ENCODE assay signal across 16 cellular contexts in genomic region chr10:33381897-33382578, GRCh38. TPM values are rescaled to one million over a fixed set of nuclear protein-coding genes. Genes with fewer than 3 reads are reported as not detected.
A peak's percentile ranks its signal among the peaks of the same experiment; 100 is the strongest.
DNase-seq lines count a peak whose midpoint lies in the region; ATAC-seq and TF ChIP-seq lines count a peak whose summit lies in the region.
"Had no signal": no experiment of that assay in that cellular context is flagged by ENCODE, and none has a peak within 500 bp of the region (broad histone marks: within the 10 kb centered on the region; RNA-seq: fewer than 3 reads in every experiment).

No MANE protein-coding gene starts in this region.

- BruUV-seq in PC-9 (replicated peaks; lab: Mats Ljungman, UMichigan): no TSS peak

- peaks cover 14% of the 10 kb centered on the region for H3K4me1 Mint-ChIP-seq in endodermal cell

- H3K36me3 ChIP-seq in HEK293 (ENCODE audit: control insufficient read depth in 2 of 2, insufficient read depth in 1 of 2, low read length in 2 of 2) (no peaks in the 10 kb centered on the region), endodermal cell (ENCODE audit: control insufficient read depth, insufficient read depth, low read length) (no peaks in the 10 kb centered on the region), mesenchymal stem cell (ENCODE audit: control insufficient read depth in 1 of 2, insufficient read depth in 2 of 2, low read depth in 1 of 2, low read length in 2 of 2) (no peaks in the 10 kb centered on the region), PC-9 (ENCODE audit: low read depth) (no peaks in the 10 kb centered on the region), sigmoid colon (no peaks in the 10 kb centered on the region)
- H3K36me3 ChIP-seq: heart right ventricle had no signal

- no peak overlapping the region for H2AFZ ChIP-seq in mesenchymal stem cell (ENCODE audit: low read depth, low read length)
- no peak overlapping the region for H2AFZ ChIP-seq in PC-9
- H2AFZ ChIP-seq: parathyroid adenoma had no signal

- no peak overlapping the region for H3K4ac ChIP-seq in mesenchymal stem cell (ENCODE audit: low read depth in 1 of 2, low read length in 2 of 2)

- H2BK120ac ChIP-seq in mesenchymal stem cell (ENCODE audit: low read depth, low read length): no peak overlapping the region

- no peak overlapping the region for H2AK5ac ChIP-seq in mesenchymal stem cell (ENCODE audit: low read length, severe bottlenecking)

- H4K20me1 ChIP-seq in PC-9 (ENCODE audit: insufficient read depth): no peaks in the 10 kb centered on the region

- H3K4me3 Mint-ChIP-seq in endodermal cell: no peak overlapping the region

- no peak overlapping the region for H3K9ac ChIP-seq in endodermal cell (ENCODE audit: extremely low read depth, low read length, poor library complexity, severe bottlenecking)
- H3K9ac ChIP-seq in mesenchymal stem cell (ENCODE audit: low read length): peak overlapping the region; percentile 70
- H3K9ac ChIP-seq: parathyroid adenoma had no signal

- CTCF ChIA-PET in AG04450 (lab: Charles Lee) (interaction anchor here (0.6 kb wide), 1 partner anchor 358 kb away, joined by 3 read pairs; no protein-coding TSS in a partner anchor), HEK293 (lab: Yijun Ruan, JAX) (no interaction called here), PC-9 (lab: Charles Lee) (no interaction called here)

- no peak for TF ChIP-seq POLR2A in sigmoid colon (IDR thresholded peaks at IDR 0.05)

- DNase-seq in AG04450 (ENCODE audit: low read depth, low spot score): peak; percentile 70
- no peak for DNase-seq in endodermal cell
- DNase-seq in mesenchymal stem cell: no peak
- no peak for DNase-seq in PC-9
- no peak for DNase-seq in sigmoid colon
- DNase-seq: activated CD4-positive, alpha-beta T cell treated with anti-CD3 and anti-CD28 coated beads for 48 hours; activated T-cell treated with anti-CD3 and anti-CD28 coated beads, Interleukin-2, amount 50 U/mL, for 48 hours; heart right ventricle; NCI-H1048; PC-3 had no signal

- H3K4me2 ChIP-seq in mesenchymal stem cell (ENCODE audit: low read length, poor library complexity, severe bottlenecking) (no peak overlapping the region), PC-9 (no peak overlapping the region)

- H2BK12ac ChIP-seq in mesenchymal stem cell (ENCODE audit: low read length in 2 of 2): no peak overlapping the region

- H3K36me3 Mint-ChIP-seq in endodermal cell (ENCODE audit: low read depth): no peaks in the 10 kb centered on the region

- no peaks in the 10 kb centered on the region for H3K79me1 ChIP-seq in mesenchymal stem cell (replicated peaks; ENCODE audit: low read length, poor library complexity, severe bottlenecking)

- peak overlapping the region in 1 of 2 experiments; percentile 44 for H3K14ac ChIP-seq in mesenchymal stem cell (ENCODE audit: low read length in 2 of 2)

- no peaks in the 10 kb centered on the region for H3F3A ChIP-seq in PC-9 (ENCODE audit: insufficient read depth, low read depth)

- POLR2A ChIA-PET in AG04450 (lab: Yijun Ruan, JAX) (interaction anchor here (0.9 to 1.4 kb wide), 3 partner anchors 31 to 47 kb away, joined by 4 to 13 read pairs (median 5); partner anchors contain the start of gene NRP1), HEK293 (lab: Yijun Ruan, JAX) (no interaction called here), PC-9 (lab: Charles Lee; ENCODE audit: unreplicated experiment) (no interaction called here)

- no peak overlapping the region for H3K18ac ChIP-seq in mesenchymal stem cell (ENCODE audit: low read depth in 1 of 2, low read length in 2 of 2)

- H4K91ac ChIP-seq in mesenchymal stem cell (ENCODE audit: low read length): no peak overlapping the region

- ATAC-seq in GM18858 (IDR thresholded peaks at IDR 0.05; ENCODE audit: unreplicated experiment): no peak
- ATAC-seq in GM18873 (IDR thresholded peaks at IDR 0.05; ENCODE audit: low FRiP score, unreplicated experiment): no peak
- ATAC-seq: PC-3 had no signal

- H3K27me3 Mint-ChIP-seq in endodermal cell (ENCODE audit: insufficient read depth): no peaks in the 10 kb centered on the region

- H2BK5ac ChIP-seq in mesenchymal stem cell (ENCODE audit: low read depth, low read length, poor library complexity, severe bottlenecking): no peak overlapping the region

- no peak for TF ChIP-seq CTCF in AG04450 (IDR thresholded peaks at IDR 0.05; ENCODE audit: low read depth, low read length)
- TF ChIP-seq CTCF in HEK293 (tag by site-specific recombination; IDR thresholded peaks at IDR 0.05): no peak
- no peak for TF ChIP-seq CTCF in endodermal cell (conservative IDR thresholded peaks at IDR 0.05)
- TF ChIP-seq CTCF in PC-9 (conservative IDR thresholded peaks at IDR 0.05): no peak
- no peak for TF ChIP-seq CTCF in sigmoid colon (IDR thresholded peaks at IDR 0.05)

- no peaks in the 10 kb centered on the region for H3K79me2 ChIP-seq in PC-9 (ENCODE audit: low read depth)
- H3K79me2 ChIP-seq: parathyroid adenoma had no signal

- H3K23ac ChIP-seq in mesenchymal stem cell (ENCODE audit: low read length in 2 of 2): no peak overlapping the region

- H3K27ac ChIP-seq in AG04450 (ENCODE audit: low read depth, low read length) (peak overlapping the region; percentile 23), HEK293 (ENCODE audit: extremely low read depth, low read depth, low read length) (no peak overlapping the region), endodermal cell (ENCODE audit: low read depth, low read length) (peak overlapping the region; percentile 66), mesenchymal stem cell (ENCODE audit: low read length, poor library complexity, severe bottlenecking) (no peak overlapping the region), PC-9 (no peak overlapping the region), sigmoid colon (no peak overlapping the region)
- H3K27ac ChIP-seq: C4-2B, heart right ventricle, parathyroid adenoma had no signal

- no peak overlapping the region for H4K8ac ChIP-seq in mesenchymal stem cell (ENCODE audit: low read length)

- H3K9me3 Mint-ChIP-seq in endodermal cell: no peaks in the 10 kb centered on the region

- H3K4me1 ChIP-seq in HEK293 (ENCODE audit: control insufficient read depth, insufficient read depth, low read length) (peaks cover 12% of the 10 kb centered on the region), endodermal cell (ENCODE audit: control insufficient read depth, insufficient read depth, low read length) (no peaks in the 10 kb centered on the region), mesenchymal stem cell (ENCODE audit: control insufficient read depth, insufficient read depth, low read depth, low read length) (no peaks in the 10 kb centered on the region), PC-9 (replicated peaks; ENCODE audit: insufficient read depth) (peaks cover 10% of the 10 kb centered on the region; the same call in 1 of the 2 replicates), sigmoid colon (peaks cover 0 to 7% (median 2%) of the 10 kb centered on the region in 4 donors)
- H3K4me1 ChIP-seq: parathyroid adenoma had no signal

- TF ChIP-seq EP300 in sigmoid colon (IDR thresholded peaks at IDR 0.05): no peak

- no peaks in the 10 kb centered on the region for H3K9me2 ChIP-seq in PC-9 (ENCODE audit: insufficient read depth)

- H2BK15ac ChIP-seq in mesenchymal stem cell (ENCODE audit: low read depth, poor library complexity, severe bottlenecking): no peak overlapping the region

- H3K27me3 ChIP-seq in AG04450 (ENCODE audit: control insufficient read depth, insufficient read depth, low read length) (no peaks in the 10 kb centered on the region), endodermal cell (ENCODE audit: control insufficient read depth, insufficient read depth, low read length, poor library complexity, severe bottlenecking) (no peaks in the 10 kb centered on the region), mesenchymal stem cell (ENCODE audit: control insufficient read depth in 1 of 2, insufficient read depth in 1 of 2, low read length in 2 of 2) (no peaks in the 10 kb centered on the region), PC-9 (ENCODE audit: insufficient read depth, low read depth) (no peaks in the 10 kb centered on the region), sigmoid colon (no peaks in the 10 kb centered on the region)
- H3K27me3 ChIP-seq: heart right ventricle had no signal

- no peak overlapping the region for H3K27ac Mint-ChIP-seq in endodermal cell

- H3K9me3 ChIP-seq in AG04450 (ENCODE audit: control insufficient read depth, insufficient read depth, low read length) (no peaks in the 10 kb centered on the region), HEK293 (ENCODE audit: control insufficient read depth, insufficient read depth, low read depth, low read length) (no peaks in the 10 kb centered on the region), endodermal cell (ENCODE audit: control insufficient read depth, low read length) (no peaks in the 10 kb centered on the region), mesenchymal stem cell (ENCODE audit: control insufficient read depth, low read length) (no peaks in the 10 kb centered on the region), PC-9 (ENCODE audit: insufficient read depth, low read depth) (no peaks in the 10 kb centered on the region), sigmoid colon (no peaks in the 10 kb centered on the region)
- H3K9me3 ChIP-seq: heart right ventricle had no signal

- intact Hi-C loops in PC-9 (cut with micrococcal nuclease; ENCODE audit: unreplicated experiment): no loop called here
- intact Hi-C loops in sigmoid colon (cut with DNase I): no loop called here

- 61 to 88% methylated on average over 6 to 7 of the region's 7 CpGs for WGBS in endodermal cell (ENCODE audit: insufficient coverage in 1 of 2, insufficient read length in 1 of 2), 2 experiments
- 87% methylated on average over 7 of the region's 7 CpGs for WGBS in mesenchymal stem cell
- WGBS in sigmoid colon, 2 donors: 38 to 60% methylated on average over 7 of the region's 7 CpGs

- H3K4me3 ChIP-seq in AG04450 (ENCODE audit: low read depth, low read length) (no peak overlapping the region), HEK293 (ENCODE audit: low read depth, low read length) (no peak overlapping the region), endodermal cell (ENCODE audit: low read length) (no peak overlapping the region), mesenchymal stem cell (ENCODE audit: insufficient read depth in 1 of 2, low read depth in 1 of 2, low read length in 2 of 2) (peak overlapping the region in 1 of 2 experiments; percentile 32), PC-9 (no peak overlapping the region), sigmoid colon (no peak overlapping the region)
- H3K4me3 ChIP-seq: heart right ventricle, lung had no signal

RNA-seq across cellular contexts. Expression of gene NRP1, which starts 47.6 kb away (rescaled TPM):
- 181 and 218 TPM in 2 replicates for polyA plus RNA-seq in AG04450 (2011; rRNA removed)
- polyA minus RNA-seq in AG04450 (2011; rRNA and poly(A)+ RNA removed): 276 and 278 TPM in 2 replicates
- total RNA-seq in endodermal cell: 10 to 100 TPM; 20.7 to 30.6 TPM
- polyA plus RNA-seq in endodermal cell (2013, experiment 1 of 2): 18.0 TPM
- 18.6 TPM for polyA plus RNA-seq in endodermal cell (2013, experiment 2 of 2)
- polyA plus RNA-seq in mesenchymal stem cell (2013, experiment 1 of 2): 29.3 TPM
- 30.0 TPM for polyA plus RNA-seq in mesenchymal stem cell (2013, experiment 2 of 2)
- total RNA-seq in PC-9 (2021): 21.7 and 30.5 TPM in 2 replicates
- 10 to 100 TPM; 44.1 to 52.4 (median 46.9) TPM for total RNA-seq in sigmoid colon
- polyA plus RNA-seq in sigmoid colon: 10 to 100 TPM in 2 of 3 donors, 1 to 10 TPM in 1; 3.6 to 24.0 (median 18.3) TPM

Comparison
In these comparisons a context has a peak if more than half of its experiments do, and no peak if none do; other contexts are left out.
1. H3K27ac ChIP-seq: peak in AG04450 (single experiment) and endodermal cell (single experiment); none in HEK293 (single experiment), mesenchymal stem cell (single experiment), PC-9 (single experiment) and sigmoid colon (0 of 4).